ENCODE assay signal across 16 cellular contexts in genomic region chr10:102997998-102998397, GRCh38.
DNase-seq lines count a peak whose midpoint lies in the region; ATAC-seq, FAIRE-seq and TF ChIP-seq lines count a peak whose summit lies in the region.
"Had no signal": no experiment of that assay in that cellular context is flagged by ENCODE, and none has a peak within 500 bp of the region (broad histone marks: within the 10 kb centered on the region; RNA-seq: fewer than 3 reads in every experiment).

No MANE protein-coding gene starts in this region.

- no peak for TF ChIP-seq EP300 in ovary (IDR thresholded peaks at IDR 0.05)

- peak; percentile 29 for DNase-seq in GM12891 (ENCODE audit: insufficient read length, low spot score)
- DNase-seq in chondrocyte (ENCODE audit: low spot score), result no peak
- no peak for DNase-seq in SKM-1 treated with dmso at 0.1 percent for 144 hours (lab: John Stamatoyannopoulos, UW; ENCODE audit: unreplicated experiment)
- no peak for DNase-seq in ovary
- DNase-seq: activated naive CD4-positive, alpha-beta T cell; C1 segment of cervical spinal cord; DND-41; foreskin keratinocyte; SJCRH30; stimulated activated naive CD8-positive, alpha-beta T cell treated with anti-CD3 and anti-CD28 coated beads, Interleukin-15, Interleukin-2, amounts not matched to agents 100 U/mL and 50 U/mL, for 24 hours had no signal

- ATAC-seq in GM19468 (IDR thresholded peaks at IDR 0.05; ENCODE audit: extremely low read depth, unreplicated experiment), result peak; percentile 46
- peak; percentile 54 for ATAC-seq in HG03432 (IDR thresholded peaks at IDR 0.05; ENCODE audit: unreplicated experiment)
- no peak for ATAC-seq in GM18909 (IDR thresholded peaks at IDR 0.05; ENCODE audit: poor library complexity, unreplicated experiment)
- no peak for ATAC-seq in GM21737 (IDR thresholded peaks at IDR 0.05; ENCODE audit: unreplicated experiment)
- ATAC-seq: foreskin keratinocyte; stimulated activated naive CD8-positive, alpha-beta T cell treated with anti-CD3 and anti-CD28 coated beads, Interleukin-15, Interleukin-2, amounts not matched to agents 100 U/mL and 50 U/mL, for 24 hours had no signal

- TF ChIP-seq POLR2A in GM12891 (IDR thresholded peaks at IDR 0.05; ENCODE audit: low read depth, low read length) (no peak), ovary (IDR thresholded peaks at IDR 0.05) (no peak)

- H3K27ac ChIP-seq in ovary, result no peak overlapping the region
- H3K27ac ChIP-seq: foreskin keratinocyte, neutrophil, SJCRH30 had no signal

- FAIRE-seq in GM12891 (lab: Jason Lieb, UNC), result peak; percentile 91

- H3K4me1 Mint-ChIP-seq in chondrocyte (ENCODE audit: low read depth), result peaks cover 16% of the 10 kb centered on the region

- no peaks in the 10 kb centered on the region for H3K36me3 Mint-ChIP-seq in chondrocyte (ENCODE audit: low read depth)

- peaks cover 1% of the 10 kb centered on the region for H3K4me1 ChIP-seq in ovary (ENCODE audit: insufficient read depth)
- H3K4me1 ChIP-seq: foreskin keratinocyte, SJCRH30 had no signal

- no peak overlapping the region for H3K4me3 Mint-ChIP-seq in chondrocyte (ENCODE audit: unreplicated experiment)
- H3K4me3 Mint-ChIP-seq: memory B cell had no signal

- H3K27ac Mint-ChIP-seq in chondrocyte (ENCODE audit: unreplicated experiment), result peak overlapping the region; percentile 15
- H3K27ac Mint-ChIP-seq: memory B cell had no signal

- intact Hi-C loops in ovary (cut with DNase I), result no loop called here

- no peaks in the 10 kb centered on the region for H3K27me3 ChIP-seq in ovary
- H3K27me3 ChIP-seq: neutrophil, SJCRH30 had no signal

- WGBS in ovary, 3 donors, result 87 to 94% (median 88%) methylated on average over 1 of the region's 1 CpG

- H3K4me3 ChIP-seq in ovary, result no peak overlapping the region
- H3K4me3 ChIP-seq: SJCRH30 had no signal

- no peaks in the 10 kb centered on the region for H3K27me3 Mint-ChIP-seq in chondrocyte (ENCODE audit: low read depth)
- H3K27me3 Mint-ChIP-seq: memory B cell had no signal

- TF ChIP-seq CTCF in chondrocyte (IDR thresholded peaks at IDR 0.05) (no peak), ovary (IDR thresholded peaks at IDR 0.05) (no peak)

- H3K9me3 ChIP-seq in ovary, result no peaks in the 10 kb centered on the region
- H3K9me3 ChIP-seq: neutrophil, SJCRH30 had no signal

- no peaks in the 10 kb centered on the region for H3K36me3 ChIP-seq in ovary
- H3K36me3 ChIP-seq: neutrophil, SJCRH30 had no signal

- no peaks in the 10 kb centered on the region for H3K9me3 Mint-ChIP-seq in chondrocyte (ENCODE audit: low read depth)

TF ChIP-seq in GM12891, 5 proteins besides CTCF, POLR2A, EP300 and RAD21:
- no peak for TF ChIP-seq PAX5 (IDR thresholded peaks at IDR 0.05; ENCODE audit: insufficient read depth, low read length, severe bottlenecking)
- no peak for TF ChIP-seq TAF1 (IDR thresholded peaks at IDR 0.05; ENCODE audit: low read depth, low read length)
- peak; percentile 96 for TF ChIP-seq POU2F2 (IDR thresholded peaks at IDR 0.05; ENCODE audit: low read depth, low read length)

Comparison
In these comparisons a context has a peak if more than half of its experiments do, and no peak if none do; other contexts are left out.
1. ATAC-seq: peak in GM19468 (single experiment) and HG03432 (single experiment); none in GM18909 (single experiment) and GM21737 (single experiment).